8 cellular contexts compared by ENCODE assay signal in the genomic region with DNA sequence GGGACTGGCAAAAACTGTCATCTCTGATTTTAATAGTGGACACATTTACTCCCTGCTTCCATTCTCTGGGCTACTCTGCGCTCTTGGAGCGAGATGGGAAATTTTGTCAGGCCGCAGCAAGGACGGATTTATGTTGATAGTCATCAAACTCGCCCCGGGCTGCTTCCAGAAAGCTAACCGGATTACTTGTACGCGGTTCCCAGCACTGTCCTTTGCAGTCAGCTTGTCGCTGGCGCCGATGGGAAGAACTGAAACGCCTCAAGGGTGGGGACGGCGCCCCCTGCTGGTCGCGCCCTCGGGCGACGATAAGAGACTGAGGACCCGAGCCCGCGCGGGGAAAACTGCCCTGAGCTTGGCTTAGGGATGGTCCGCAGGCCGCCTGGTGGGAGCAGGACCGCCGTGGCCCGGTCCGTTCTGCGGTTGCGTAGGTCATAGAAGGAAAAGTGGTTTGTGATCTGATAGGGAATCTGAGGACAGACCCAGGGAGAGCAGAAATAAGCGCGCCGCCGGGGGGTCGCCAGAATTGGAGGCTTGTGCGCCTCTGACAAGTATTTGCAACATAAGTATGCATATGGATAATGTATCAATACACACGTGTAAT.
DNase-seq lines count a peak whose midpoint lies in the region; ATAC-seq and TF ChIP-seq lines count a peak whose summit lies in the region.

No MANE protein-coding gene starts in this region.

- DNase-seq in AG09309 (ENCODE audit: low read depth) (peak; percentile 40), NCI-H446 (lab: John Stamatoyannopoulos, UW) (peak; percentile 76 to 94), choroid plexus epithelial cell (ENCODE audit: low read depth) (peak; percentile 87)
- DNase-seq in activated CD4-positive, alpha-beta T cell treated with anti-CD3 and anti-CD28 coated beads for 1 hour, result peak; percentile 77
- DNase-seq in stimulated activated CD4-positive, alpha-beta T cell treated with anti-CD3 and anti-CD28 coated beads, Interleukin-15, amount 100 ng/mL, for 48 hours (ENCODE audit: low read depth in 2 of 2), result peak; percentile 77 to 83

- H3K27ac ChIP-seq in layer of hippocampus (ENCODE audit: low read depth, low read length), result peak overlapping the region; percentile 50

- peak; percentile 97 for TF ChIP-seq CTCF in AG09309 (IDR thresholded peaks at IDR 0.05; ENCODE audit: control insufficient read depth, insufficient read depth, low read depth, low read length, missing control alignments)
- peak; percentile 93 for TF ChIP-seq CTCF in choroid plexus epithelial cell (conservative IDR thresholded peaks at IDR 0.05; ENCODE audit: low read depth, low read length)

- peak; percentile 53 for ATAC-seq in GM19023 (IDR thresholded peaks at IDR 0.05; ENCODE audit: unreplicated experiment)
- ATAC-seq in HG03354 (IDR thresholded peaks at IDR 0.05; ENCODE audit: poor library complexity, severe bottlenecking, unreplicated experiment), result peak; percentile 67

- H3K4me3 ChIP-seq in AG09309 (ENCODE audit: control insufficient read depth, low read depth, low read length) (peak overlapping the region; percentile 99), choroid plexus epithelial cell (ENCODE audit: low read depth, low read length) (peak overlapping the region; percentile 66)

- peaks cover 2% of the 10 kb centered on the region for H3K27me3 ChIP-seq in layer of hippocampus (ENCODE audit: control insufficient read depth, insufficient read depth, low read length)

Comparison
In these comparisons a context has a peak if more than half of its experiments do, and no peak if none do; other contexts are left out.
1. Peak in every context shown above with its lines: DNase-seq, ATAC-seq, H3K4me3 ChIP-seq and H3K27ac ChIP-seq.